1 cellular context compared by ENCODE assay signal in the genomic region with DNA sequence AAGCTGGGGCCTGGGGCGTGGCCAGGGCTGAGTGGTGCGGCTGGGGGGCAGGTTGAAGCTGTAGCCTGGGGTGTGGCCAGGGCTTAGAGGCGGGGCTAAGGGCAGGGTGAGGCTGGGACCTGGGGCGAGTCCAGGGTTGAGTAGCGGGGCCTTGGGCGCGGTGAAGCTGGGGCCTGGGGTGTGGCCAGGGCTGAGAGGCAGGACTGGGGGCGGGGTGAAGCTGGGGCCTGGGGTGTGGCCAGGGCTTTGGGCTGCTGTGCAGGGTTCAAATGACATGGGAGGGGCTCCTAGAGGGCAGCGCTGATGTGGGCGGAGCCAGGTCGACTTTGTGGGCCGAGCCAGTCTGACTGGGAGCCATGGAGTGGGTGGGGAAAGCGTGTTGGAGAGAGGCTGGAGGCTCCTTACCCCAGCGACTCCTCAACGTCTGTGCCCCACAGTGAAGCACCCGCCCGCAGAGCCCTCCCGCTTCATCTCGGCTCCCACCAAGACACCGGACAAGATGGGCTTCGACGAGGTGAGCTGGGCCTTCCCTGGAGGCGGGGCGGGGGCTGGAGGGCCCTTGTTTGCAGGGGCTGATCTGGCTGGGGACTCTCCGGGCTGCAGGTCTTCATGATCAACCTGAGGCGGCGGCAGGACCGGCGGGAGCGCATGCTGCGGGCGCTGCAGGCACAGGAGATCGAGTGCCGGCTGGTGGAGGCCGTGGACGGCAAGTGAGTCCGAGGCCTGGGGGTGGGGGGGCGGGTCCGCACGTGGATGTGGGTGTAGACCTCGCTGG.
TF ChIP-seq lines count a peak whose summit lies in the region.

No MANE protein-coding gene starts in this region.

TF ChIP-seq in HepG2, 621 proteins besides CTCF, POLR2A, EP300 and RAD21 (continued from another document):
- TF ChIP-seq REL (CRISPR knock-in tag; conservative IDR thresholded peaks at IDR 0.05): no peak
- TF ChIP-seq NONO (IDR thresholded peaks at IDR 0.05): no peak
- no peak for TF ChIP-seq NONO (CRISPR knock-in tag; conservative IDR thresholded peaks at IDR 0.05)
- TF ChIP-seq, protein P1, sequence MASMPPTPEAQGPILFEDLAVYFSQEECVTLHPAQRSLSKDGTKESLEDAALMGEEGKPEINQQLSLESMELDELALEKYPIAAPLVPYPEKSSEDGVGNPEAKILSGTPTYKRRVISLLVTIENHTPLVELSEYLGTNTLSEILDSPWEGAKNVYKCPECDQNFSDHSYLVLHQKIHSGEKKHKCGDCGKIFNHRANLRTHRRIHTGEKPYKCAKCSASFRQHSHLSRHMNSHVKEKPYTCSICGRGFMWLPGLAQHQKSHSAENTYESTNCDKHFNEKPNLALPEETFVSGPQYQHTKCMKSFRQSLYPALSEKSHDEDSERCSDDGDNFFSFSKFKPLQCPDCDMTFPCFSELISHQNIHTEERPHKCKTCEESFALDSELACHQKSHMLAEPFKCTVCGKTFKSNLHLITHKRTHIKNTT (CRISPR knock-in tag; IDR thresholded peaks at IDR 0.05): no peak
